Comparison of ENCODE assay signal across 14 cellular contexts in the genomic region with DNA sequence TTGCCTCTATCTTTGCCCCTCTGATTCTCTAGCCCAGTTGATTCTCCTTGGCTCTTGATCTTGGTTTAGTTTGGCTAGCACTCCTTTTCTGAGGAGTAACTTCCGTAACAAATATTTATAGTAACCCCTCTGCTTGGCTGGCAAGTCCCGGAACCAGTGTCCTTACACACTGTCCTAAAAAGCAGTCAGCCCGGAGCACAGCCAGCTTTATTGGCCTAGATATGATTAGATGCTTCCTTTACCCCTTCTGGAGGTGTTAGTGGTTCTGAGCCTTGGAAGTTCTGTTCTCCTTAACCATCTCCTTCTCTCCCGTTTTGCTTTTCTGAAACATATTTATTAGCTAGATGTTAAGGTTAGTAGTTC. TPM values are rescaled to one million over a fixed set of nuclear protein-coding genes. Genes with fewer than 3 reads are reported as not detected.
DNase-seq lines count a peak whose midpoint lies in the region; ATAC-seq and TF ChIP-seq lines count a peak whose summit lies in the region.
"Had no signal": no experiment of that assay in that cellular context is flagged by ENCODE, and none has a peak within 500 bp of the region (broad histone marks: within the 10 kb centered on the region; RNA-seq: fewer than 3 reads in every experiment).

No MANE protein-coding gene starts in this region.

- intact Hi-C loops in left colon (cut with DNase I, micrococcal nuclease) (no loop called here), stomach (cut with DNase I; ENCODE audit: low total_unique reads) (no loop called here)

- no peak for TF ChIP-seq EP300 in stomach (IDR thresholded peaks at IDR 0.05)

- H3K27ac ChIP-seq in angular gyrus (ENCODE audit: low read depth, low read length) (peak overlapping the region; percentile 57), stomach (peak overlapping the region; percentile 58 to 78 (median 66))
- H3K27ac ChIP-seq: BLaER1 treated with 17β-estradiol and CSF1 and Interleukin-3, amounts not matched to agents 10 nM and 100 nM; ovary had no signal

- TF ChIP-seq POLR2A in stomach (IDR thresholded peaks at IDR 0.05) = no peak

- no peak overlapping the region for H3K27ac Mint-ChIP-seq in T-helper 2 cell treated with Interferon-gamma antibody and Interleukin-4, amounts not matched to agents 5 μg/mL and 100 μg/mL, for 36 hours
- H3K27ac Mint-ChIP-seq in chondrocyte (ENCODE audit: unreplicated experiment) = no peak overlapping the region

- no peaks in the 10 kb centered on the region for H3K9me3 Mint-ChIP-seq in T-helper 2 cell treated with Interferon-gamma antibody and Interleukin-4, amounts not matched to agents 5 μg/mL and 100 μg/mL, for 36 hours
- no peaks in the 10 kb centered on the region for H3K9me3 Mint-ChIP-seq in chondrocyte (ENCODE audit: low read depth)

- H3K9me3 ChIP-seq in MG63 = no peaks in the 10 kb centered on the region
- no peaks in the 10 kb centered on the region for H3K9me3 ChIP-seq in stomach
- H3K9me3 ChIP-seq: BLaER1 treated with 17β-estradiol and CSF1 and Interleukin-3, amounts not matched to agents 10 nM and 100 nM; ovary had no signal

- WGBS in stomach, 5 donors = 7 to 23% (median 17%) methylated on average over 4 of the region's 4 CpGs

- H3K4me1 Mint-ChIP-seq in T-helper 2 cell treated with Interferon-gamma antibody and Interleukin-4, amounts not matched to agents 5 μg/mL and 100 μg/mL, for 36 hours (ENCODE audit: low read depth) = no peaks in the 10 kb centered on the region
- no peaks in the 10 kb centered on the region for H3K4me1 Mint-ChIP-seq in chondrocyte (ENCODE audit: low read depth)

- H3K36me3 Mint-ChIP-seq in T-helper 2 cell treated with Interferon-gamma antibody and Interleukin-4, amounts not matched to agents 5 μg/mL and 100 μg/mL, for 36 hours (ENCODE audit: low read depth) = no peaks in the 10 kb centered on the region
- no peaks in the 10 kb centered on the region for H3K36me3 Mint-ChIP-seq in chondrocyte (ENCODE audit: low read depth)

- peaks cover 10 to 36% (median 24%) of the 10 kb centered on the region in 4 donors for H3K4me1 ChIP-seq in stomach

- peak; percentile 60 for DNase-seq in MG63
- no peak for DNase-seq in left colon
- peak; percentile 41 for DNase-seq in stomach
- no peak for DNase-seq in T-helper 2 cell treated with Interferon-gamma antibody and Interleukin-4, amounts not matched to agents 5 μg/mL and 100 μg/mL, for 36 hours (ENCODE audit: low spot score)
- DNase-seq in chondrocyte (ENCODE audit: low spot score) = no peak
- no peak for DNase-seq in amniotic stem cell (lab: John Stamatoyannopoulos, UW)
- DNase-seq: activated effector memory CD4-positive, alpha-beta T cell treated with Interleukin-2 at 50 U/mL for 16 hours; mesenchymal stem cell; stimulated activated CD4-positive, alpha-beta T cell treated with anti-CD3 and anti-CD28 coated beads, Interleukin-2, amount 100 ng/mL, for 24 hours; T-helper 2 cell had no signal

- H3K27me3 Mint-ChIP-seq in T-helper 2 cell treated with Interferon-gamma antibody and Interleukin-4, amounts not matched to agents 5 μg/mL and 100 μg/mL, for 36 hours (ENCODE audit: low read depth) = no peaks in the 10 kb centered on the region
- no peaks in the 10 kb centered on the region for H3K27me3 Mint-ChIP-seq in chondrocyte (ENCODE audit: low read depth)

- no peaks in the 10 kb centered on the region for H3K36me3 ChIP-seq in MG63
- no peaks in the 10 kb centered on the region for H3K36me3 ChIP-seq in stomach
- H3K36me3 ChIP-seq: BLaER1 treated with 17β-estradiol and CSF1 and Interleukin-3, amounts not matched to agents 10 nM and 100 nM; ovary had no signal

- no peak overlapping the region for H3K4me3 ChIP-seq in MG63
- peak overlapping the region in 1 of 4 donors; percentile 3 for H3K4me3 ChIP-seq in stomach
- H3K4me3 ChIP-seq: BLaER1 treated with 17β-estradiol and CSF1 and Interleukin-3, amounts not matched to agents 10 nM and 100 nM; ovary had no signal

- ATAC-seq in left colon (peak; percentile 54), HG02973 (IDR thresholded peaks at IDR 0.05; ENCODE audit: unreplicated experiment) (no peak)

- no peak overlapping the region for H3K4me3 Mint-ChIP-seq in T-helper 2 cell treated with Interferon-gamma antibody and Interleukin-4, amounts not matched to agents 5 μg/mL and 100 μg/mL, for 36 hours
- H3K4me3 Mint-ChIP-seq in chondrocyte (ENCODE audit: unreplicated experiment) = no peak overlapping the region

- TF ChIP-seq CTCF in stomach (IDR thresholded peaks at IDR 0.05) (no peak), chondrocyte (IDR thresholded peaks at IDR 0.05) (no peak)

- H3K27me3 ChIP-seq in MG63 (no peaks in the 10 kb centered on the region), stomach (no peaks in the 10 kb centered on the region)
- H3K27me3 ChIP-seq: BLaER1 treated with 17β-estradiol and CSF1 and Interleukin-3, amounts not matched to agents 10 nM and 100 nM; ovary had no signal

RNA-seq across cellular contexts. Expression of a gene that starts 17.0 kb away (rescaled TPM):
- not detected in 2 replicates for total RNA-seq in MG63 (2014; rRNA removed; shearing (Covaris generic); ENCODE audit: low replicate concordance)
- total RNA-seq in left colon (not detected), stomach (not detected), chondrocyte (not detected in 3 replicates)
- under 1 TPM in 1 of 3 donors, not detected in 2; 0.35 TPM for polyA plus RNA-seq in stomach

RNA-seq across cellular contexts. Expression of a gene that starts 20.3 kb away (rescaled TPM):
- 32.5 and 42.0 TPM in 2 replicates for total RNA-seq in MG63 (2014; rRNA removed; shearing (Covaris generic); ENCODE audit: low replicate concordance)
- total RNA-seq in left colon (1 to 10 TPM; 7.4 to 7.9 TPM), stomach (10 to 100 TPM in 3 of 5 donors, 1 to 10 TPM in 2; 3.1 to 75.5 (median 14.5) TPM), chondrocyte (38.3 to 46.2 TPM (median 40.2 TPM) in 3 replicates)
- 10 to 100 TPM in 1 of 3 donors, 1 to 10 TPM in 2; 4.0 to 11.4 (median 7.0) TPM for polyA plus RNA-seq in stomach

RNA-seq across cellular contexts. Expression of a gene that starts 22.0 kb away (rescaled TPM):
- total RNA-seq in MG63 (2014; rRNA removed; shearing (Covaris generic); ENCODE audit: low replicate concordance) = 25.9 and 33.7 TPM in 2 replicates
- total RNA-seq in left colon (10 to 100 TPM; 54.8 to 56.3 TPM), stomach (10 to 100 TPM in 4 of 5 donors, 1 to 10 TPM in 1; 7.0 to 21.2 (median 14.7) TPM), chondrocyte (27.7 to 28.6 TPM (median 27.9 TPM) in 3 replicates)
- 10 to 100 TPM in 1 of 3 donors, 1 to 10 TPM in 2; 3.8 to 12.8 (median 7.2) TPM for polyA plus RNA-seq in stomach

RNA-seq across cellular contexts. Expression of a gene that starts 22.0 kb away (rescaled TPM):
- total RNA-seq in MG63 (2014; rRNA removed; shearing (Covaris generic); ENCODE audit: low replicate concordance) = 32.7 and 58.6 TPM in 2 replicates
- 100 to 1,000 TPM; 179 to 186 TPM for total RNA-seq in left colon
- 100 to 1,000 TPM in 3 of 5 donors, 10 to 100 TPM in 2; 29.8 to 210 (median 145) TPM for total RNA-seq in stomach
- 10 to 100 TPM; 26.5 to 38.9 (median 32.5) TPM for polyA plus RNA-seq in stomach
- total RNA-seq in chondrocyte = 50.9 to 52.1 TPM (median 51.6 TPM) in 3 replicates

RNA-seq across cellular contexts. Expression of a gene that starts 38.6 kb away (rescaled TPM):
- total RNA-seq in MG63 (2014; rRNA removed; shearing (Covaris generic); ENCODE audit: low replicate concordance) = 168 and 170 TPM in 2 replicates
- total RNA-seq in left colon (10 to 100 TPM; 40.2 to 40.6 TPM), stomach (10 to 100 TPM; 33.2 to 84.0 (median 79.1) TPM), chondrocyte (55.5 to 63.4 TPM (median 56.7 TPM) in 3 replicates)
- polyA plus RNA-seq in stomach = 10 to 100 TPM; 29.4 to 40.5 (median 37.9) TPM

Comparison
In these comparisons a context has a peak if more than half of its experiments do, and no peak if none do; other contexts are left out.
1. DNase-seq: peak in MG63 (single experiment) and stomach (single experiment); none in left colon (0 of 2), T-helper 2 cell treated with Interferon-gamma antibody and Interleukin-4, amounts not matched to agents 5 μg/mL and 100 μg/mL, for 36 hours (single experiment), chondrocyte (single experiment) and amniotic stem cell (single experiment).